11 cellular contexts compared by ENCODE assay signal in genomic region chr17:40019140-40019991, GRCh38. TPM values are rescaled to one million over a fixed set of nuclear protein-coding genes. Genes with fewer than 3 reads are reported as not detected.
DNase-seq lines count a peak whose midpoint lies in the region; ATAC-seq, FAIRE-seq and TF ChIP-seq lines count a peak whose summit lies in the region.
"Had no signal": no experiment of that assay in that cellular context is flagged by ENCODE, and none has a peak within 500 bp of the region (broad histone marks: within the 10 kb centered on the region; RNA-seq: fewer than 3 reads in every experiment).

No MANE protein-coding gene starts in this region.

- H3K27ac Mint-ChIP-seq in astrocyte (ENCODE audit: unreplicated experiment), result peak overlapping the region; percentile 34

- H3K36me3 ChIP-seq in HEK293 (ENCODE audit: control insufficient read depth in 2 of 2, insufficient read depth in 1 of 2, low read length in 2 of 2), result peaks cover 10 to 59% of the 10 kb centered on the region in 2 experiments; a peak in 2 of 3 replicates
- H3K36me3 ChIP-seq in astrocyte (ENCODE audit: insufficient read depth, low read length), result peaks cover 7% of the 10 kb centered on the region
- H3K36me3 ChIP-seq in stomach, result peaks cover 27 to 49% (median 47%) of the 10 kb centered on the region in 4 donors

- H3K9me3 ChIP-seq in HEK293 (ENCODE audit: control insufficient read depth, insufficient read depth, low read depth, low read length) (no peaks in the 10 kb centered on the region), astrocyte (ENCODE audit: insufficient read depth, low read depth, low read length) (no peaks in the 10 kb centered on the region), stomach (no peaks in the 10 kb centered on the region)
- H3K9me3 ChIP-seq: Peyer's patch had no signal

- ATAC-seq in left cardiac atrium (peak in 1 of 2 donors; percentile 11), esophagus mucosa (no peak), left colon (no peak)

- POLR2A ChIA-PET in HEK293 (lab: Yijun Ruan, JAX), result interaction anchor here (0.6 to 1.2 kb wide), 2 partner anchors 67 to 345 kb away, joined by 3 read pairs; partner anchors contain the start of gene GJD3

- H3K9ac ChIP-seq in astrocyte (ENCODE audit: low read length), result peak overlapping the region; percentile 39

- no peaks in the 10 kb centered on the region for H3K79me2 ChIP-seq in astrocyte (ENCODE audit: insufficient read depth, low read length)

- H4K20me1 ChIP-seq in astrocyte (ENCODE audit: insufficient read depth, low read length), result peaks cover 4% of the 10 kb centered on the region

- peaks cover 13% of the 10 kb centered on the region for H3K4me1 Mint-ChIP-seq in astrocyte (ENCODE audit: low read depth, unreplicated experiment)

- TF ChIP-seq EP300 in stomach (IDR thresholded peaks at IDR 0.05), result no peak

- no peaks in the 10 kb centered on the region for H3K9me3 Mint-ChIP-seq in astrocyte (ENCODE audit: unreplicated experiment)

- intact Hi-C loops in left cardiac atrium (cut with DNase I) (loop anchor here (5.0 to 10.0 kb wide), 3 partner anchors 158 to 265 kb away; partner anchors contain the start of genes CDC6 (in 1 of the 2) and RAPGEFL1 (in 1 of the 2)), stomach (cut with DNase I; ENCODE audit: low total_unique reads) (loop anchor here (10.0 kb wide), 1 partner anchor 145 kb away; no protein-coding TSS in a partner anchor), left colon (cut with DNase I, micrococcal nuclease) (loop anchor here in 1 of 2 donors (10.0 kb wide), 1 partner anchor 145 kb away; no protein-coding TSS in a partner anchor)

- no peaks in the 10 kb centered on the region for H3K27me3 Mint-ChIP-seq in astrocyte (ENCODE audit: low read depth, unreplicated experiment)

- FAIRE-seq in astrocyte (lab: Jason Lieb, UNC), result no peak

- no peak overlapping the region for H3K27ac ChIP-seq in HEK293 (ENCODE audit: extremely low read depth, low read depth, low read length)
- H3K27ac ChIP-seq in astrocyte (ENCODE audit: low read depth, low read length), result peak overlapping the region; percentile 56
- peak overlapping the region in 4 of 5 donors; percentile 41 to 77 (median 66) for H3K27ac ChIP-seq in stomach

- TF ChIP-seq CTCF in HEK293 (tag by site-specific recombination; IDR thresholded peaks at IDR 0.05), result peak; percentile 30; the same call in 1 of the 2 replicates
- TF ChIP-seq CTCF in astrocyte (IDR thresholded peaks at IDR 0.05; ENCODE audit: insufficient read depth, low read depth, low read length), result no peak
- no peak for TF ChIP-seq CTCF in stomach (IDR thresholded peaks at IDR 0.05)

- DNase-seq in astrocyte (ENCODE audit: low read depth), result peak; percentile 64
- DNase-seq in left cardiac atrium, result peak; percentile 48
- no peak for DNase-seq in stomach
- DNase-seq in HT-29 (ENCODE audit: low spot score), result no peak
- no peak for DNase-seq in medulla oblongata (ENCODE audit: extremely low spot score)
- DNase-seq in left colon, result no peak
- DNase-seq: activated CD4-positive, alpha-beta T cell treated with anti-CD3 and anti-CD28 coated beads, Interleukin-2, amount 50 U/mL, for 4 hours; NCI-H2029; Peyer's patch had no signal

- H3K4me3 ChIP-seq in HEK293 (ENCODE audit: low read depth, low read length), result no peak overlapping the region
- H3K4me3 ChIP-seq in astrocyte (ENCODE audit: insufficient read depth, low read depth, low read length), result no peak overlapping the region
- no peak overlapping the region for H3K4me3 ChIP-seq in stomach
- H3K4me3 ChIP-seq: Peyer's patch had no signal

- CTCF ChIA-PET in HEK293 (lab: Yijun Ruan, JAX), result interaction anchor here (0.6 to 14.3 kb wide), 3 partner anchors 7 to 92 kb away, joined by 3 to 268 read pairs (median 8); no protein-coding TSS in a partner anchor

- no peak overlapping the region for H2AFZ ChIP-seq in astrocyte (ENCODE audit: low read depth, low read length)

- H3K4me2 ChIP-seq in astrocyte (ENCODE audit: low read length), result peak overlapping the region; percentile 61

- WGBS in stomach, 5 donors, result 74 to 84% (median 82%) methylated on average over 17 to 24 of the region's 24 CpGs

- H3K27me3 ChIP-seq in astrocyte (ENCODE audit: insufficient read depth, low read length) (no peaks in the 10 kb centered on the region), stomach (no peaks in the 10 kb centered on the region)
- H3K27me3 ChIP-seq: Peyer's patch had no signal

- no peak overlapping the region for H3K4me3 Mint-ChIP-seq in astrocyte (ENCODE audit: unreplicated experiment)

- H3K36me3 Mint-ChIP-seq in astrocyte (ENCODE audit: low read depth, unreplicated experiment), result peaks cover 13% of the 10 kb centered on the region

- TF ChIP-seq POLR2A in stomach (IDR thresholded peaks at IDR 0.05), result no peak

- H3K4me1 ChIP-seq in HEK293 (ENCODE audit: control insufficient read depth, insufficient read depth, low read length) (peaks cover 13% of the 10 kb centered on the region), astrocyte (ENCODE audit: insufficient read depth, low read length) (peaks cover 47% of the 10 kb centered on the region), stomach (peaks cover 68 to 94% (median 76%) of the 10 kb centered on the region in 4 donors)

TF ChIP-seq in HEK293, 187 proteins besides CTCF, POLR2A, EP300 and RAD21 (continues in another document):
- no peak for TF ChIP-seq PRDM2 (tag by site-specific recombination; IDR thresholded peaks at IDR 0.05; ENCODE audit: borderline replicate concordance)
- peak; percentile 79; the same call in 1 of the 2 replicates for TF ChIP-seq PRDM1 (tag by site-specific recombination; IDR thresholded peaks at IDR 0.05)

RNA-seq across cellular contexts. Expression of gene CSF3, which starts 4.1 kb away (rescaled TPM):
- total RNA-seq in astrocyte, result not detected in 2 replicates
- 1 to 10 TPM in 1 of 2 donors, not detected in 1; 1.2 TPM for total RNA-seq in left cardiac atrium
- total RNA-seq in stomach, result 1 to 10 TPM in 2 of 5 donors, under 1 TPM in 1, not detected in 2; 0.55 to 1.7 (median 1.2) TPM
- 10 to 100 TPM in 1 of 3 donors, 1 to 10 TPM in 2; 1.4 to 16.2 (median 4.0) TPM for polyA plus RNA-seq in stomach
- total RNA-seq in esophagus mucosa, result 0.64 TPM
- not detected in 2 replicates for total RNA-seq in HT-29 (2014; rRNA removed; shearing (Covaris generic))
- under 1 TPM; 0.20 to 0.67 TPM for total RNA-seq in left colon
- total RNA-seq: Peyer's patch had no signal

RNA-seq across cellular contexts. Expression of gene MED24, which starts 34.8 kb away (rescaled TPM):
- 49.2 and 56.4 TPM in 2 replicates for total RNA-seq in astrocyte
- total RNA-seq in left cardiac atrium, result 10 to 100 TPM; 44.0 to 56.4 TPM
- 100 to 1,000 TPM in 2 of 5 donors, 10 to 100 TPM in 3; 55.4 to 336 (median 91.6) TPM for total RNA-seq in stomach
- 10 to 100 TPM; 24.1 to 49.5 (median 32.7) TPM for polyA plus RNA-seq in stomach
- 55.9 TPM for total RNA-seq in esophagus mucosa
- total RNA-seq in HT-29 (2014; rRNA removed; shearing (Covaris generic)), result 56.3 and 56.6 TPM in 2 replicates
- total RNA-seq in left colon, result 100 to 1,000 TPM in 1 of 2 donors, 10 to 100 TPM in 1; 63.4 to 108 TPM

RNA-seq across cellular contexts. Expression of gene PSMD3, which starts 38.8 kb away (rescaled TPM):
- total RNA-seq in astrocyte, result 129 and 134 TPM in 2 replicates
- 10 to 100 TPM; 69.0 to 92.8 TPM for total RNA-seq in left cardiac atrium
- 100 to 1,000 TPM in 1 of 5 donors, 10 to 100 TPM in 4; 13.4 to 140 (median 41.7) TPM for total RNA-seq in stomach
- 10 to 100 TPM; 45.9 to 53.8 (median 51.2) TPM for polyA plus RNA-seq in stomach
- 80.2 TPM for total RNA-seq in esophagus mucosa
- total RNA-seq in HT-29 (2014; rRNA removed; shearing (Covaris generic)), result 236 and 240 TPM in 2 replicates
- 100 to 1,000 TPM in 1 of 2 donors, 10 to 100 TPM in 1; 97.5 to 109 TPM for total RNA-seq in left colon

RNA-seq across cellular contexts. Expression of gene THRA, which starts 43.4 kb away (rescaled TPM):
- 16.7 and 20.4 TPM in 2 replicates for total RNA-seq in astrocyte
- 10 to 100 TPM; 54.4 to 77.9 TPM for total RNA-seq in left cardiac atrium
- total RNA-seq in stomach, result 10 to 100 TPM; 21.1 to 52.2 (median 38.4) TPM
- 10 to 100 TPM; 21.4 to 37.0 (median 26.4) TPM for polyA plus RNA-seq in stomach
- total RNA-seq in esophagus mucosa, result 9.4 TPM
- total RNA-seq in HT-29 (2014; rRNA removed; shearing (Covaris generic)), result 31.1 and 33.2 TPM in 2 replicates
- 10 to 100 TPM; 48.4 to 56.3 TPM for total RNA-seq in left colon

RNA-seq across cellular contexts. Expression of gene GSDMA, which starts 56.6 kb away (rescaled TPM):
- total RNA-seq in astrocyte, result not detected in 2 replicates
- total RNA-seq in left cardiac atrium, result 1 to 10 TPM; 1.3 TPM
- total RNA-seq in stomach, result not detected
- polyA plus RNA-seq in stomach, result under 1 TPM in 2 of 3 donors, not detected in 1; 0.08 to 0.92 TPM
- total RNA-seq in esophagus mucosa, result 1.9 TPM
- total RNA-seq in HT-29 (2014; rRNA removed; shearing (Covaris generic)), result not detected in 2 replicates
- under 1 TPM in 1 of 2 donors, not detected in 1; 0.58 TPM for total RNA-seq in left colon

Comparison
In these comparisons a context has a peak if more than half of its experiments do, and no peak if none do; other contexts are left out.
1. DNase-seq: peak in astrocyte (single experiment) and left cardiac atrium (single experiment); none in stomach (single experiment), HT-29 (single experiment), medulla oblongata (single experiment) and left colon (0 of 2).